11 cellular contexts compared by ENCODE assay signal in genomic region chr10:14491814-14492213, GRCh38.
"Had no signal": no experiment of that assay in that cellular context is flagged by ENCODE, and none has a peak within 500 bp of the region (broad histone marks: within the 10 kb centered on the region; RNA-seq: fewer than 3 reads in every experiment).

No MANE protein-coding gene starts in this region.

- DNase-seq: activated B cell treated with CpG ODN at 0.5 μM for 24 hours; activated CD4-positive, alpha-beta T cell treated with anti-CD3 and anti-CD28 coated beads, Interleukin-2, amount 10 ng/mL, durations not matched to agents 7 days and 5 days; activated CD8-positive, alpha-beta memory T cell treated with anti-CD3 and anti-CD28 coated beads for 24 hours; activated naive CD8-positive, alpha-beta T cell treated with anti-CD3 and anti-CD28 coated beads, Interleukin-2, amount 10 ng/mL, durations not matched to agents 7 days and 5 days; brain microvascular endothelial cell; left ventricle myocardium superior; mesenchymal stem cell; natural killer cell; upper lobe of right lung had no signal

- ATAC-seq: left ventricle myocardium superior; natural killer cell; stimulated activated effector memory CD8-positive, alpha-beta T cell treated with anti-CD3 and anti-CD28 coated beads, Interleukin-12 subunit alpha, Interleukin-12 subunit beta, amount 100 ng/mL, for 72 hours; upper lobe of right lung had no signal

- H3K36me3 Mint-ChIP-seq: activated naive CD8-positive, alpha-beta T cell treated with anti-CD3 and anti-CD28 coated beads, Interleukin-2, amount 10 ng/mL, durations not matched to agents 7 days and 5 days; natural killer cell; stimulated activated effector memory CD8-positive, alpha-beta T cell treated with anti-CD3 and anti-CD28 coated beads, Interleukin-12 subunit alpha, Interleukin-12 subunit beta, amount 100 ng/mL, for 72 hours had no signal

- H3K4me1 Mint-ChIP-seq: activated CD4-positive, alpha-beta T cell treated with anti-CD3 and anti-CD28 coated beads, Interleukin-2, amount 10 ng/mL, durations not matched to agents 7 days and 5 days; natural killer cell; stimulated activated effector memory CD8-positive, alpha-beta T cell treated with anti-CD3 and anti-CD28 coated beads, Interleukin-12 subunit alpha, Interleukin-12 subunit beta, amount 100 ng/mL, for 72 hours had no signal

- H3K9me3 Mint-ChIP-seq: activated B cell treated with CpG ODN at 0.5 μM for 24 hours; activated CD4-positive, alpha-beta T cell treated with anti-CD3 and anti-CD28 coated beads, Interleukin-2, amount 10 ng/mL, durations not matched to agents 7 days and 5 days; activated naive CD8-positive, alpha-beta T cell treated with anti-CD3 and anti-CD28 coated beads, Interleukin-2, amount 10 ng/mL, durations not matched to agents 7 days and 5 days; activated T-helper 1 cell treated with anti-CD3 and anti-CD28 coated beads, Interleukin-12 subunit alpha, Interleukin-12 subunit beta, Interleukin-2, Interleukin-4 antibody, amounts not matched to agents 30 ng/mL and 10 ng/mL and 1 ng/mL, durations not matched to agents 14 hours and 24 hours and 36 hours; natural killer cell; stimulated activated effector memory CD8-positive, alpha-beta T cell treated with anti-CD3 and anti-CD28 coated beads, Interleukin-12 subunit alpha, Interleukin-12 subunit beta, amount 100 ng/mL, for 72 hours had no signal

- H3K4me3 Mint-ChIP-seq: activated B cell treated with CpG ODN at 0.5 μM for 24 hours; activated CD4-positive, alpha-beta T cell treated with anti-CD3 and anti-CD28 coated beads, Interleukin-2, amount 10 ng/mL, durations not matched to agents 7 days and 5 days; activated naive CD8-positive, alpha-beta T cell treated with anti-CD3 and anti-CD28 coated beads, Interleukin-2, amount 10 ng/mL, durations not matched to agents 7 days and 5 days; activated T-helper 1 cell treated with anti-CD3 and anti-CD28 coated beads, Interleukin-12 subunit alpha, Interleukin-12 subunit beta, Interleukin-2, Interleukin-4 antibody, amounts not matched to agents 30 ng/mL and 10 ng/mL and 1 ng/mL, durations not matched to agents 14 hours and 24 hours and 36 hours; natural killer cell; stimulated activated effector memory CD8-positive, alpha-beta T cell treated with anti-CD3 and anti-CD28 coated beads, Interleukin-12 subunit alpha, Interleukin-12 subunit beta, amount 100 ng/mL, for 72 hours had no signal

- H3K27ac Mint-ChIP-seq: activated B cell treated with CpG ODN at 0.5 μM for 24 hours; activated CD4-positive, alpha-beta T cell treated with anti-CD3 and anti-CD28 coated beads, Interleukin-2, amount 10 ng/mL, durations not matched to agents 7 days and 5 days; activated naive CD8-positive, alpha-beta T cell treated with anti-CD3 and anti-CD28 coated beads, Interleukin-2, amount 10 ng/mL, durations not matched to agents 7 days and 5 days; activated T-helper 1 cell treated with anti-CD3 and anti-CD28 coated beads, Interleukin-12 subunit alpha, Interleukin-12 subunit beta, Interleukin-2, Interleukin-4 antibody, amounts not matched to agents 30 ng/mL and 10 ng/mL and 1 ng/mL, durations not matched to agents 14 hours and 24 hours and 36 hours; natural killer cell; stimulated activated effector memory CD8-positive, alpha-beta T cell treated with anti-CD3 and anti-CD28 coated beads, Interleukin-12 subunit alpha, Interleukin-12 subunit beta, amount 100 ng/mL, for 72 hours had no signal
